Comparison of ENCODE assay signal across 18 cellular contexts in genomic region chr4:108533245-108533844, GRCh38.
DNase-seq lines count a peak whose midpoint lies in the region; FAIRE-seq and TF ChIP-seq lines count a peak whose summit lies in the region.
"Had no signal": no experiment of that assay in that cellular context is flagged by ENCODE, and none has a peak within 500 bp of the region (broad histone marks: within the 10 kb centered on the region; RNA-seq: fewer than 3 reads in every experiment).

No MANE protein-coding gene starts in this region.

- intact Hi-C loops in posterior cingulate gyrus (cut with DNase I), result no loop called here

- H3K9me3 Mint-ChIP-seq in activated naive CD8-positive, alpha-beta T cell (ENCODE audit: low read depth), result peaks cover 2% of the 10 kb centered on the region
- peaks cover 7% of the 10 kb centered on the region for H3K9me3 Mint-ChIP-seq in activated naive CD8-positive, alpha-beta T cell treated with anti-CD3 and anti-CD28 coated beads for 36 hours

- DNase-seq in activated naive CD8-positive, alpha-beta T cell treated with anti-CD3 and anti-CD28 coated beads for 36 hours, result no peak
- DNase-seq in SKM-1 treated with dmso at 0.1 percent for 144 hours (lab: John Stamatoyannopoulos, UW; ENCODE audit: unreplicated experiment) (peak; percentile 57), fibroblast of pulmonary artery (ENCODE audit: low read depth) (peak; percentile 9), posterior cingulate gyrus (no peak), NCI-H69 (lab: John Stamatoyannopoulos, UW) (no peak), D721Med (ENCODE audit: insufficient read length, low spot score) (no peak)
- DNase-seq: DMS 273 treated with DMSO at 0.1 percent for 48 hours; effector CD8-positive, alpha-beta T cell; foreskin fibroblast; Karpas-422; NCI-H1930; stimulated activated CD4-positive, alpha-beta T cell treated with anti-CD3 and anti-CD28 coated beads, Interleukin-15, amount 100 ng/mL, for 24 hours; thyroid gland; WERI-Rb-1 had no signal

- TF ChIP-seq CTCF in fibroblast of pulmonary artery (IDR thresholded peaks at IDR 0.05; ENCODE audit: low read length, missing control alignments) (no peak), D721Med (IDR thresholded peaks at IDR 0.05; ENCODE audit: insufficient read depth, missing control alignments) (no peak)

- no peaks in the 10 kb centered on the region for H3K36me3 ChIP-seq in thymus (ENCODE audit: control insufficient read depth, insufficient read depth)
- H3K36me3 ChIP-seq: thyroid gland, WERI-Rb-1 had no signal

- no peaks in the 10 kb centered on the region for H3K27me3 ChIP-seq in thymus (ENCODE audit: control insufficient read depth, insufficient read depth)
- H3K27me3 ChIP-seq: thyroid gland had no signal

- peak overlapping the region; percentile 33 for H3K27ac ChIP-seq in thymus (ENCODE audit: low read depth)
- H3K27ac ChIP-seq: parathyroid adenoma, thyroid gland, WERI-Rb-1 had no signal

- peaks cover 40% of the 10 kb centered on the region for H3K4me1 ChIP-seq in thymus (ENCODE audit: control insufficient read depth, insufficient read depth, low read length)
- H3K4me1 ChIP-seq: parathyroid adenoma, thyroid gland had no signal

- peaks cover 2% of the 10 kb centered on the region for H3K36me3 Mint-ChIP-seq in activated naive CD8-positive, alpha-beta T cell
- peaks cover 15% of the 10 kb centered on the region for H3K36me3 Mint-ChIP-seq in activated naive CD8-positive, alpha-beta T cell treated with anti-CD3 and anti-CD28 coated beads for 36 hours

- peak overlapping the region; percentile 67 for H3K27ac Mint-ChIP-seq in activated naive CD8-positive, alpha-beta T cell
- H3K27ac Mint-ChIP-seq in activated naive CD8-positive, alpha-beta T cell treated with anti-CD3 and anti-CD28 coated beads for 36 hours, result no peak overlapping the region

- no peaks in the 10 kb centered on the region for H3K9me3 ChIP-seq in thymus (ENCODE audit: control insufficient read depth)
- H3K9me3 ChIP-seq: thyroid gland had no signal

- peaks cover 86% of the 10 kb centered on the region for H3K4me1 Mint-ChIP-seq in activated naive CD8-positive, alpha-beta T cell (ENCODE audit: low read depth)
- peaks cover 61% of the 10 kb centered on the region for H3K4me1 Mint-ChIP-seq in activated naive CD8-positive, alpha-beta T cell treated with anti-CD3 and anti-CD28 coated beads for 36 hours

- H3K4me3 Mint-ChIP-seq in activated naive CD8-positive, alpha-beta T cell, result peak overlapping the region; percentile 50
- H3K4me3 Mint-ChIP-seq in activated naive CD8-positive, alpha-beta T cell treated with anti-CD3 and anti-CD28 coated beads for 36 hours, result no peak overlapping the region

- WGBS in thymus, result 9% methylated on average over 4 of the region's 4 CpGs

- FAIRE-seq in D721Med (lab: Jason Lieb, UNC), result no peak
- FAIRE-seq: H54 had no signal

- no peaks in the 10 kb centered on the region for H3K27me3 Mint-ChIP-seq in activated naive CD8-positive, alpha-beta T cell
- H3K27me3 Mint-ChIP-seq in activated naive CD8-positive, alpha-beta T cell treated with anti-CD3 and anti-CD28 coated beads for 36 hours, result no peaks in the 10 kb centered on the region

- H3K4me3 ChIP-seq in fibroblast of pulmonary artery (replicated peaks; ENCODE audit: low read depth, low read length), result no peak overlapping the region
- H3K4me3 ChIP-seq in thymus (ENCODE audit: low read length), result no peak overlapping the region
- H3K4me3 ChIP-seq: thyroid gland had no signal

Comparison
In these comparisons a context has a peak if more than half of its experiments do, and no peak if none do; other contexts are left out.
1. DNase-seq: peak in SKM-1 treated with dmso at 0.1 percent for 144 hours (single experiment) and fibroblast of pulmonary artery (single experiment); none in activated naive CD8-positive, alpha-beta T cell treated with anti-CD3 and anti-CD28 coated beads for 36 hours (single experiment), posterior cingulate gyrus (0 of 10), NCI-H69 (single experiment) and D721Med (single experiment).